In genomic region chr2:73290049-73290839, GRCh38 we compare ENCODE assay signal across 8 cellular contexts.
DNase-seq lines count a peak whose midpoint lies in the region; ATAC-seq, FAIRE-seq and TF ChIP-seq lines count a peak whose summit lies in the region.

No MANE protein-coding gene starts in this region.

- no peak for ATAC-seq in HG03565 (IDR thresholded peaks at IDR 0.05; ENCODE audit: unreplicated experiment)

- TF ChIP-seq CTCF in D721Med (IDR thresholded peaks at IDR 0.05; ENCODE audit: insufficient read depth, missing control alignments), result peak; percentile 81

- POLR2A ChIA-PET in HEK293T (lab: Yijun Ruan, JAX), result interaction anchor here (0.7 kb wide), 1 partner anchor 56 kb away, joined by 3 read pairs; the partner anchor contains the start of gene CCT7

- FAIRE-seq in D721Med (lab: Jason Lieb, UNC) (peak; percentile 81), islet of Langerhans (lab: Jason Lieb, UNC) (peak; percentile 68)

- peak; percentile 46 for DNase-seq in D721Med (ENCODE audit: insufficient read length, low spot score)
- peak; percentile 49 for DNase-seq in HEK293T (ENCODE audit: extremely low spot score)
- peak; percentile 17 for DNase-seq in NK-92 treated with Interleukin-12 subunit alpha and Interleukin-12 subunit beta, amount 100 ng/mL, for 24 hours (lab: John Stamatoyannopoulos, UW)
- DNase-seq in activated naive CD4-positive, alpha-beta T cell treated with Interleukin-2 at 50 U/mL for 16 hours, result peak; percentile 56
- DNase-seq in superior temporal gyrus (ENCODE audit: extremely low spot score), result peak; percentile 74
- no peak for DNase-seq in activated CD4-positive, CD25-positive, alpha-beta regulatory T cell (lab: John Stamatoyannopoulos, UW)

- CTCF ChIA-PET in HEK293T (lab: Yijun Ruan, JAX), result interaction anchor here (0.7 to 1.2 kb wide), 5 partner anchors 10 to 49 kb away, joined by 3 to 5 read pairs (median 3); no protein-coding TSS in a partner anchor

TF ChIP-seq in HEK293T, 16 proteins besides CTCF, POLR2A, EP300 and RAD21:
- TF ChIP-seq ARNT (IDR thresholded peaks at IDR 0.05), result no peak
- no peak for TF ChIP-seq SP1 (IDR thresholded peaks at IDR 0.05)
- TF ChIP-seq ZNF384 (IDR thresholded peaks at IDR 0.05), result no peak
- no peak for TF ChIP-seq ELF4 (IDR thresholded peaks at IDR 0.05)
- TF ChIP-seq SUZ12 (IDR thresholded peaks at IDR 0.05), result no peak
- no peak for TF ChIP-seq CTBP1 (IDR thresholded peaks at IDR 0.05; ENCODE audit: borderline replicate concordance)
- no peak for TF ChIP-seq FOXK2 (IDR thresholded peaks at IDR 0.05)
- TF ChIP-seq BHLHE40 (IDR thresholded peaks at IDR 0.05; ENCODE audit: borderline replicate concordance), result no peak
- TF ChIP-seq LEF1 (IDR thresholded peaks at IDR 0.05; ENCODE audit: borderline replicate concordance), result no peak
- no peak for TF ChIP-seq FOXA1 (IDR thresholded peaks at IDR 0.05)
- TF ChIP-seq FOXM1 (IDR thresholded peaks at IDR 0.05; ENCODE audit: borderline replicate concordance), result no peak
- no peak for TF ChIP-seq NFRKB (IDR thresholded peaks at IDR 0.05)

Comparison
In these comparisons a context has a peak if more than half of its experiments do, and no peak if none do; other contexts are left out.
1. DNase-seq: peak in D721Med (single experiment), HEK293T (single experiment), NK-92 treated with Interleukin-12 subunit alpha and Interleukin-12 subunit beta, amount 100 ng/mL, for 24 hours (single experiment), activated naive CD4-positive, alpha-beta T cell treated with Interleukin-2 at 50 U/mL for 16 hours (single experiment) and superior temporal gyrus (single experiment); none in activated CD4-positive, CD25-positive, alpha-beta regulatory T cell (0 of 4).